In genomic region chr22:45757068-45757467, GRCh38 we compare ENCODE assay signal across 15 cellular contexts.
DNase-seq lines count a peak whose midpoint lies in the region; ATAC-seq and TF ChIP-seq lines count a peak whose summit lies in the region.
"Had no signal": no experiment of that assay in that cellular context is flagged by ENCODE, and none has a peak within 500 bp of the region (broad histone marks: within the 10 kb centered on the region; RNA-seq: fewer than 3 reads in every experiment).

No MANE protein-coding gene starts in this region.

- intact Hi-C loops in esophagus squamous epithelium (cut with DNase I): no loop called here

- no peak overlapping the region for H3K4me3 ChIP-seq in esophagus squamous epithelium
- H3K4me3 ChIP-seq in CD8-positive, alpha-beta memory T cell (ENCODE audit: low read length): no peak overlapping the region
- H3K4me3 ChIP-seq: gastrocnemius medialis, SJCRH30 had no signal

- WGBS in esophagus squamous epithelium, 2 donors: 19 to 44% methylated on average over 11 to 14 of the region's 14 CpGs

- peaks cover 9% of the 10 kb centered on the region for H3K4me1 Mint-ChIP-seq in stimulated activated effector memory CD8-positive, alpha-beta T cell treated with anti-CD3 and anti-CD28 coated beads, Interleukin-12 subunit alpha, Interleukin-12 subunit beta, amount 100 ng/mL, for 72 hours
- H3K4me1 Mint-ChIP-seq in CD8-positive, alpha-beta memory T cell: peaks cover 5 to 10% (median 6%) of the 10 kb centered on the region in 3 donors
- no peaks in the 10 kb centered on the region for H3K4me1 Mint-ChIP-seq in activated T-cell treated with anti-CD3 and anti-CD28 coated beads, Interleukin-2, amount 50 U/mL, for 4 hours (ENCODE audit: low read depth)
- H3K4me1 Mint-ChIP-seq: activated naive CD8-positive, alpha-beta T cell treated with anti-CD3 and anti-CD28 coated beads, Interleukin-2, amount 50 U/mL, for 24 hours had no signal

- no peak for TF ChIP-seq POLR2A in esophagus squamous epithelium (IDR thresholded peaks at IDR 0.05)

- POLR2A ChIA-PET in HEK293T (lab: Yijun Ruan, JAX): interaction anchor here (1.3 to 1.7 kb wide), 2 partner anchors 9 to 86 kb away, joined by 3 to 5 read pairs; partner anchors contain the start of gene ATXN10
- POLR2A ChIA-PET in CD8-positive, alpha-beta memory T cell (lab: Charles Lee): no interaction called here

- H3K27ac Mint-ChIP-seq in stimulated activated effector memory CD8-positive, alpha-beta T cell treated with anti-CD3 and anti-CD28 coated beads, Interleukin-12 subunit alpha, Interleukin-12 subunit beta, amount 100 ng/mL, for 72 hours: peak overlapping the region; percentile 17
- no peak overlapping the region for H3K27ac Mint-ChIP-seq in CD8-positive, alpha-beta memory T cell
- H3K27ac Mint-ChIP-seq: activated naive CD8-positive, alpha-beta T cell treated with anti-CD3 and anti-CD28 coated beads, Interleukin-2, amount 50 U/mL, for 24 hours had no signal

- DNase-seq in HEK293T (ENCODE audit: extremely low spot score) (peak; percentile 18), esophagus squamous epithelium (lab: John Stamatoyannopoulos, UW) (no peak), left kidney (ENCODE audit: low read depth, low spot score) (peak; percentile 83)
- DNase-seq in stimulated activated effector memory CD8-positive, alpha-beta T cell treated with anti-CD3 and anti-CD28 coated beads, Interleukin-12 subunit alpha, Interleukin-12 subunit beta, amount 100 ng/mL, for 72 hours (ENCODE audit: low spot score in 2 of 2): no peak
- DNase-seq in CD8-positive, alpha-beta memory T cell: no peak
- no peak for DNase-seq in activated T-cell treated with anti-CD3 and anti-CD28 coated beads, Interleukin-2, amount 50 U/mL, for 4 hours
- DNase-seq: activated CD4-positive, alpha-beta T cell treated with anti-CD3 and anti-CD28 coated beads, Interleukin-2, amount 50 U/mL, for 48 hours; activated naive CD8-positive, alpha-beta T cell treated with anti-CD3 and anti-CD28 coated beads, Interleukin-2, amount 50 U/mL, for 24 hours; gastrocnemius medialis; HFFc6; SJCRH30 had no signal

- peaks cover 29% of the 10 kb centered on the region for H3K36me3 Mint-ChIP-seq in stimulated activated effector memory CD8-positive, alpha-beta T cell treated with anti-CD3 and anti-CD28 coated beads, Interleukin-12 subunit alpha, Interleukin-12 subunit beta, amount 100 ng/mL, for 72 hours
- H3K36me3 Mint-ChIP-seq in CD8-positive, alpha-beta memory T cell: peaks cover 0 to 42% (median 2%) of the 10 kb centered on the region in 3 donors
- peaks cover 16% of the 10 kb centered on the region for H3K36me3 Mint-ChIP-seq in activated T-cell treated with anti-CD3 and anti-CD28 coated beads, Interleukin-2, amount 50 U/mL, for 4 hours (ENCODE audit: insufficient read depth)

- no peaks in the 10 kb centered on the region for H3K27me3 ChIP-seq in esophagus squamous epithelium
- H3K27me3 ChIP-seq in CD8-positive, alpha-beta memory T cell (ENCODE audit: insufficient read depth, low read length, poor library complexity, severe bottlenecking): no peaks in the 10 kb centered on the region
- H3K27me3 ChIP-seq: gastrocnemius medialis, SJCRH30 had no signal

- no peak for ATAC-seq in stimulated activated effector memory CD8-positive, alpha-beta T cell treated with anti-CD3 and anti-CD28 coated beads, Interleukin-12 subunit alpha, Interleukin-12 subunit beta, amount 100 ng/mL, for 72 hours
- ATAC-seq in GM21576 (IDR thresholded peaks at IDR 0.05; ENCODE audit: unreplicated experiment) (no peak), GM19455 (IDR thresholded peaks at IDR 0.05; ENCODE audit: unreplicated experiment) (no peak)
- no peak for ATAC-seq in activated T-cell treated with anti-CD3 and anti-CD28 coated beads, Interleukin-2, amount 50 U/mL, for 4 hours
- ATAC-seq: activated naive CD8-positive, alpha-beta T cell treated with anti-CD3 and anti-CD28 coated beads, Interleukin-2, amount 50 U/mL, for 24 hours; gastrocnemius medialis had no signal

- peaks cover 6 to 52% (median 15%) of the 10 kb centered on the region in 3 donors for H3K4me1 ChIP-seq in esophagus squamous epithelium
- no peaks in the 10 kb centered on the region for H3K4me1 ChIP-seq in CD8-positive, alpha-beta memory T cell (ENCODE audit: insufficient read depth, low read length)
- H3K4me1 ChIP-seq: parathyroid adenoma, SJCRH30 had no signal

- H3K9me3 ChIP-seq in esophagus squamous epithelium: no peaks in the 10 kb centered on the region
- no peaks in the 10 kb centered on the region for H3K9me3 ChIP-seq in CD8-positive, alpha-beta memory T cell (ENCODE audit: low read length)
- H3K9me3 ChIP-seq: gastrocnemius medialis, SJCRH30 had no signal

- no peaks in the 10 kb centered on the region for H3K9me3 Mint-ChIP-seq in stimulated activated effector memory CD8-positive, alpha-beta T cell treated with anti-CD3 and anti-CD28 coated beads, Interleukin-12 subunit alpha, Interleukin-12 subunit beta, amount 100 ng/mL, for 72 hours
- no peaks in the 10 kb centered on the region for H3K9me3 Mint-ChIP-seq in CD8-positive, alpha-beta memory T cell
- H3K9me3 Mint-ChIP-seq in activated T-cell treated with anti-CD3 and anti-CD28 coated beads, Interleukin-2, amount 50 U/mL, for 4 hours: no peaks in the 10 kb centered on the region
- H3K9me3 Mint-ChIP-seq: activated naive CD8-positive, alpha-beta T cell treated with anti-CD3 and anti-CD28 coated beads, Interleukin-2, amount 50 U/mL, for 24 hours; HFFc6 had no signal

- H3K27me3 Mint-ChIP-seq in CD8-positive, alpha-beta memory T cell: no peaks in the 10 kb centered on the region
- H3K27me3 Mint-ChIP-seq in activated T-cell treated with anti-CD3 and anti-CD28 coated beads, Interleukin-2, amount 50 U/mL, for 4 hours (ENCODE audit: low read depth): no peaks in the 10 kb centered on the region
- H3K27me3 Mint-ChIP-seq: activated naive CD8-positive, alpha-beta T cell treated with anti-CD3 and anti-CD28 coated beads, Interleukin-2, amount 50 U/mL, for 24 hours had no signal

- peak in 1 of 6 experiments; percentile 21 for TF ChIP-seq CTCF in esophagus squamous epithelium (IDR thresholded peaks at IDR 0.05)

- H3K36me3 ChIP-seq in esophagus squamous epithelium: peaks cover 0 to 5% (median 0%) of the 10 kb centered on the region in 3 donors
- H3K36me3 ChIP-seq in CD8-positive, alpha-beta memory T cell (ENCODE audit: insufficient read depth, low read length): no peaks in the 10 kb centered on the region

- no peak overlapping the region for H3K4me3 Mint-ChIP-seq in stimulated activated effector memory CD8-positive, alpha-beta T cell treated with anti-CD3 and anti-CD28 coated beads, Interleukin-12 subunit alpha, Interleukin-12 subunit beta, amount 100 ng/mL, for 72 hours
- H3K4me3 Mint-ChIP-seq in CD8-positive, alpha-beta memory T cell: no peak overlapping the region
- no peak overlapping the region for H3K4me3 Mint-ChIP-seq in activated T-cell treated with anti-CD3 and anti-CD28 coated beads, Interleukin-2, amount 50 U/mL, for 4 hours
- H3K4me3 Mint-ChIP-seq: activated naive CD8-positive, alpha-beta T cell treated with anti-CD3 and anti-CD28 coated beads, Interleukin-2, amount 50 U/mL, for 24 hours; HFFc6 had no signal

- CTCF ChIA-PET in HEK293T (lab: Yijun Ruan, JAX): interaction anchor here (0.8 kb wide), 1 partner anchor 25 kb away, joined by 3 read pairs; no protein-coding TSS in a partner anchor
- CTCF ChIA-PET in CD8-positive, alpha-beta memory T cell (lab: Charles Lee): no interaction called here

- H3K27ac ChIP-seq in esophagus squamous epithelium: peak overlapping the region; percentile 10 to 60 (median 32)
- H3K27ac ChIP-seq in CD8-positive, alpha-beta memory T cell (ENCODE audit: low read depth, low read length): no peak overlapping the region
- H3K27ac ChIP-seq: gastrocnemius medialis, HL-60, parathyroid adenoma, SJCRH30 had no signal

TF ChIP-seq in HEK293T, 16 proteins besides CTCF, POLR2A, EP300 and RAD21:
- TF ChIP-seq CTBP1 (IDR thresholded peaks at IDR 0.05; ENCODE audit: borderline replicate concordance) (no peak), HDGF (IDR thresholded peaks at IDR 0.05; ENCODE audit: borderline replicate concordance) (no peak), BHLHE40 (IDR thresholded peaks at IDR 0.05; ENCODE audit: borderline replicate concordance) (no peak), ELF4 (IDR thresholded peaks at IDR 0.05) (no peak), SUZ12 (IDR thresholded peaks at IDR 0.05) (no peak), SP1 (IDR thresholded peaks at IDR 0.05) (no peak), FOXK2 (IDR thresholded peaks at IDR 0.05) (no peak), L3MBTL2 (conservative IDR thresholded peaks at IDR 0.05) (no peak), FOXA1 (IDR thresholded peaks at IDR 0.05) (no peak), ARNT (IDR thresholded peaks at IDR 0.05) (no peak), LEF1 (IDR thresholded peaks at IDR 0.05; ENCODE audit: borderline replicate concordance) (no peak)
- TF ChIP-seq, protein P1, sequence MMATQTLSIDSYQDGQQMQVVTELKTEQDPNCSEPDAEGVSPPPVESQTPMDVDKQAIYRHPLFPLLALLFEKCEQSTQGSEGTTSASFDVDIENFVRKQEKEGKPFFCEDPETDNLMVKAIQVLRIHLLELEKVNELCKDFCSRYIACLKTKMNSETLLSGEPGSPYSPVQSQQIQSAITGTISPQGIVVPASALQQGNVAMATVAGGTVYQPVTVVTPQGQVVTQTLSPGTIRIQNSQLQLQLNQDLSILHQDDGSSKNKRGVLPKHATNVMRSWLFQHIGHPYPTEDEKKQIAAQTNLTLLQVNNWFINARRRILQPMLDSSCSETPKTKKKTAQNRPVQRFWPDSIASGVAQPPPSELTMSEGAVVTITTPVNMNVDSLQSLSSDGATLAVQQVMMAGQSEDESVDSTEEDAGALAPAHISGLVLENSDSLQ (IDR thresholded peaks at IDR 0.05): no peak

Comparison
In these comparisons a context has a peak if more than half of its experiments do, and no peak if none do; other contexts are left out.
1. DNase-seq: peak in HEK293T (single experiment) and left kidney (single experiment); none in esophagus squamous epithelium (single experiment), stimulated activated effector memory CD8-positive, alpha-beta T cell treated with anti-CD3 and anti-CD28 coated beads, Interleukin-12 subunit alpha, Interleukin-12 subunit beta, amount 100 ng/mL, for 72 hours (0 of 2), CD8-positive, alpha-beta memory T cell (0 of 5) and activated T-cell treated with anti-CD3 and anti-CD28 coated beads, Interleukin-2, amount 50 U/mL, for 4 hours (single experiment).